In the genomic region with DNA sequence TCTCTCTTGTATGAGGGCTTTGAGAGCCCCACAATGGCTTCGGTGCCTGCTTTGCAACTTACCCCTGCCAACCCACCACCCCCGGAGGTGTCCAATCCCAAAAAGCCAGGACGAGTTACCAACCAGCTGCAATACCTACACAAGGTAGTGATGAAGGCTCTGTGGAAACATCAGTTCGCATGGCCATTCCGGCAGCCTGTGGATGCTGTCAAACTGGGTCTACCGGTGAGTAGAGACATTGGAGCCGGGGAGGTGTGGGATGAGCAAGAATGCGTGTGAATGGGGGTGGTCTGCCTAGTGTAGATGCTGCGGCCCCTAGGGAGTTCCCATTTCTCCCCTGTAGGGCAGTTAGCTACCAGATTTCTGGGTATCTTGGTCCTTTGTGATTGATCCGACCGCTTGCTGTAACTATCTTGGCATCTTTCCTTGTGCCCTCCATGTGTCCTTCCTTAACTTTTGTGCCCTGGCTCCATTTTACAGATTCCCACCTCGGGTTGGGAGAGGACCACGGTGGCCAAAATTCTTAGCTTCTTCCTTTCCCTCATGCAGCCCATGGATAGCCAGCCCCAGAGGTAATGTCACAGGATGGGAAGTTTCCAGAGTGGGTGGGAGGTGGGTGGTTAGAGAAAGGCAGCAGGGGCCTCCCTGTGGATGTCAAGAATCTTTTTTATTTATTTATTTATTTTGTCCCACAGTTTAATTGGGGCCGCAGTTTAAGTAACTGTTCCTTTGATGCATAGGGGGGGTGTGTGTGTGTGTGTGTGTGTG, we compare ENCODE assay signal across 8 cellular contexts. TPM values are rescaled to one million over a fixed set of nuclear protein-coding genes. Genes with fewer than 3 reads are reported as not detected.
DNase-seq lines count a peak whose midpoint lies in the region; FAIRE-seq and TF ChIP-seq lines count a peak whose summit lies in the region.

No MANE protein-coding gene starts in this region.

- H3K9ac ChIP-seq in HUES6 (ENCODE audit: low read length): peak overlapping the region; percentile 96

- intact Hi-C loops in breast epithelium (cut with DNase I; ENCODE audit: low total_unique reads): no loop called here

- TF ChIP-seq POLR2A in breast epithelium (IDR thresholded peaks at IDR 0.05): no peak

- POLR2A ChIA-PET in AG04450 (lab: Yijun Ruan, JAX): interaction anchor here (0.6 to 8.3 kb wide), 9 partner anchors 7 to 1073 kb away, joined by 3 to 199 read pairs (median 5); partner anchors contain the start of genes RPS18, TAP2, VPS52 and ZBTB12

- no peak for FAIRE-seq in HTR-8/SVneo (lab: Jason Lieb, UNC)

- DNase-seq in AG04450 (ENCODE audit: low read depth, low spot score): no peak
- DNase-seq in breast epithelium (ENCODE audit: low spot score in 2 of 2): no peak
- no peak for DNase-seq in activated effector memory CD4-positive, alpha-beta T cell treated with anti-CD3 and anti-CD28 coated beads, Interleukin-2, amount 50 U/mL, for 16 hours
- no peak for DNase-seq in HTR-8/SVneo (ENCODE audit: insufficient read length, low spot score)
- DNase-seq in NCI-H2196 treated with DMSO at 0.1 percent for 48 hours (lab: John Stamatoyannopoulos, UW; ENCODE audit: unreplicated experiment): no peak
- DNase-seq in A172 (ENCODE audit: low spot score): no peak

- CTCF ChIA-PET in AG04450 (lab: Charles Lee): interaction anchor here (1.1 to 4.8 kb wide), 5 partner anchors 11 to 42 kb away, joined by 3 to 38 read pairs (median 8); partner anchors contain the start of gene HLA-DMA

- H3K9me3 ChIP-seq in AG04450 (ENCODE audit: control insufficient read depth, insufficient read depth, low read length) (peaks cover 5% of the 10 kb centered on the region; the same call in 1 of the 2 replicates), HUES6 (ENCODE audit: control insufficient read depth, insufficient read depth, low read depth, low read length) (no peaks in the 10 kb centered on the region), breast epithelium (no peaks in the 10 kb centered on the region), muscle layer of duodenum (ENCODE audit: control insufficient read depth in 1 of 2, low read length in 2 of 2) (no peaks in the 10 kb centered on the region)

- H3K4me3 ChIP-seq in AG04450 (ENCODE audit: low read depth, low read length): peak overlapping the region; percentile 99
- peak overlapping the region; percentile 98 for H3K4me3 ChIP-seq in HUES6 (ENCODE audit: low read depth, low read length)
- H3K4me3 ChIP-seq in breast epithelium: peak overlapping the region; percentile 84 to 91 (median 85)
- peak overlapping the region; percentile 93 to 95 for H3K4me3 ChIP-seq in muscle layer of duodenum (ENCODE audit: low read depth in 1 of 2, low read length in 2 of 2)

- no peaks in the 10 kb centered on the region for H3K27me3 ChIP-seq in AG04450 (ENCODE audit: control insufficient read depth, insufficient read depth, low read length)
- H3K27me3 ChIP-seq in HUES6 (ENCODE audit: control insufficient read depth, insufficient read depth, low read length): no peaks in the 10 kb centered on the region
- no peaks in the 10 kb centered on the region for H3K27me3 ChIP-seq in breast epithelium
- H3K27me3 ChIP-seq in muscle layer of duodenum (ENCODE audit: low read depth, low read length): no peaks in the 10 kb centered on the region

- TF ChIP-seq CTCF in AG04450 (IDR thresholded peaks at IDR 0.05; ENCODE audit: low read depth, low read length): no peak
- no peak for TF ChIP-seq CTCF in breast epithelium (IDR thresholded peaks at IDR 0.05)

- H3K4me1 ChIP-seq in HUES6 (ENCODE audit: control insufficient read depth, insufficient read depth, low read length): 0 out of 2 replicates have a peak, but pooled peaks cover 7% of the 10 kb centered on the region
- H3K4me1 ChIP-seq in breast epithelium: peaks cover 5 to 17% of the 10 kb centered on the region in 2 donors
- peaks cover 25 to 51% of the 10 kb centered on the region in 2 donors for H3K4me1 ChIP-seq in muscle layer of duodenum (ENCODE audit: control insufficient read depth in 1 of 2, insufficient read depth in 2 of 2, low read length in 2 of 2)

- H3K36me3 ChIP-seq in HUES6 (ENCODE audit: control insufficient read depth, insufficient read depth, low read length) (peaks cover 81% of the 10 kb centered on the region), breast epithelium (peaks cover 21% of the 10 kb centered on the region), muscle layer of duodenum (ENCODE audit: control insufficient read depth in 1 of 2, insufficient read depth in 2 of 2, low read length in 2 of 2) (peaks cover 54 to 75% of the 10 kb centered on the region in 2 donors)

- H3K27ac ChIP-seq in AG04450 (ENCODE audit: low read depth, low read length): no peak overlapping the region
- no peak overlapping the region for H3K27ac ChIP-seq in HUES6 (ENCODE audit: low read depth, low read length)
- H3K27ac ChIP-seq in breast epithelium: peak overlapping the region in 1 of 2 donors; percentile 100
- peak overlapping the region; percentile 72 for H3K27ac ChIP-seq in muscle layer of duodenum (ENCODE audit: low read length)

RNA-seq across cellular contexts. Expression of gene BRD2, which starts 6.3 kb away (rescaled TPM):
- 110 and 138 TPM in 2 replicates for polyA plus RNA-seq in AG04450 (2011; rRNA removed)
- polyA minus RNA-seq in AG04450 (2011; rRNA and poly(A)+ RNA removed): 102 and 104 TPM in 2 replicates
- total RNA-seq in breast epithelium: 100 to 1,000 TPM; 111 to 159 (median 122) TPM
- total RNA-seq in A172 (2014; rRNA removed; shearing (Covaris generic)): 73.9 and 106 TPM in 2 replicates

RNA-seq across cellular contexts. Expression of gene HLA-DMA, which starts 21.8 kb away (rescaled TPM):
- polyA plus RNA-seq in AG04450 (2011; rRNA removed): 7.1 and 8.2 TPM in 2 replicates
- polyA minus RNA-seq in AG04450 (2011; rRNA and poly(A)+ RNA removed): 4.5 TPM in 2 replicates
- 10 to 100 TPM; 28.5 to 41.9 (median 30.9) TPM for total RNA-seq in breast epithelium
- total RNA-seq in A172 (2014; rRNA removed; shearing (Covaris generic)): 0.78 and 1.2 TPM in 2 replicates

RNA-seq across cellular contexts. Expression of gene HLA-DMB, which starts 33.9 kb away (rescaled TPM):
- 0.07 and 0.12 TPM in 2 replicates for polyA plus RNA-seq in AG04450 (2011; rRNA removed)
- not detected in 2 replicates for polyA minus RNA-seq in AG04450 (2011; rRNA and poly(A)+ RNA removed)
- 10 to 100 TPM; 16.4 to 52.0 (median 34.6) TPM for total RNA-seq in breast epithelium
- not detected in 2 replicates for total RNA-seq in A172 (2014; rRNA removed; shearing (Covaris generic))

RNA-seq across cellular contexts. Expression of gene HLA-DOA, which starts 34.7 kb away (rescaled TPM):
- 0.02 TPM in 1 of 2 replicates, not detected in the other for polyA plus RNA-seq in AG04450 (2011; rRNA removed)
- polyA minus RNA-seq in AG04450 (2011; rRNA and poly(A)+ RNA removed): not detected in 2 replicates
- 1 to 10 TPM; 2.1 to 5.7 (median 3.3) TPM for total RNA-seq in breast epithelium
- not detected in 2 replicates for total RNA-seq in A172 (2014; rRNA removed; shearing (Covaris generic))

Comparison
In these comparisons a context has a peak if more than half of its experiments do, and no peak if none do; other contexts are left out.
1. RNA of gene HLA-DMA, which starts 21.8 kb away (total RNA-seq): 28.5 to 41.9 TPM in breast epithelium; 0.78 to 1.2 TPM in A172; every median in the first group is over 10 times any median in the second.
2. RNA of gene HLA-DMB, which starts 33.9 kb away (total RNA-seq): 16.4 to 52.0 TPM in breast epithelium; not detected in A172; every median in the first group is over 10 times any median in the second.
3. Peak in every context shown above with its lines, with median percentiles within 50 percentile points of each other: H3K4me3 ChIP-seq.